8 cellular contexts compared by ENCODE assay signal in the genomic region with DNA sequence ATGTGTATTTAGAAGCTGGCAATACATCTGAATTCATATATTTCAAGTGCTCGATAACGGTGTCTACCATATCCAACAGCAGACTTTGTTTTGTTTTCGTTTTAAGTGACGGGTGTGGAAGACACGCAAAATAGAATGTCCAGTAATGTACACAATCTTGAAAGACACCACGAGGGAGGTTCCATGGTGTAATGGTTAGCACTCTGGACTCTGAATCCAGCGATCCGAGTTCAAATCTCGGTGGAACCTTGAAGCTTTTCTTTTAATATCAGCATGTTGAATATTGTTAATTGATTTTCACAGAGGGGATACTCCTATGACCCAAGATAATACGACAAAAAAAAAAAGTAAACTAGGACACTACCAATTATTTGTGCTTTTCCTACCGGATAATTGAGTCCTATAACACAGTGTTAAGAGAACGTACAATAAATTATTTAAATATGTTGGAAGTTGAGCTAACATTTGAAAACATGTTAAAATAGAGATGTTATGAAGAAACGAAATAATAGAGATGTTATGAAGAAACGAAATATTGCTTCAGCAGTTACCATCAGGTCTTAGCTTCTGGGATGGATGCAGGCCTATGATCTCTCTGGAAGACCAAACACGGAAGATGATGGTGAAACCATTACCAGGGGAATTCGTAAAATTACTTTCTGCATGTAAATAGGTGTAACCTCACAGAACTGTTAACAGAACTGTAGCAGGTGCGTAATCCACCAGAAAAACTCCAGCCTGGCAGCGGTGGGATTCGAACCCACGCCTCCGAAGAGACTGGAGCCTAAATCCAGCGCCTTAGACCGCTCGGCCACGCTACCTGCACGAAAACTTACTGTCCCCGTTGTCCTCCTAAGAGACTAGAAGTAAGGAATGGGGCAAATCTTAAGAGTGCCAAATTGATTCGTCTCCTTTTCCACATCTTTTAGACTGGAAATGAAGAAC. TPM values are rescaled to one million over a fixed set of nuclear protein-coding genes. Genes with fewer than 3 reads are reported as not detected.
A peak's percentile ranks its signal among the peaks of the same experiment; 100 is the strongest.
DNase-seq lines count a peak whose midpoint lies in the region; ATAC-seq and TF ChIP-seq lines count a peak whose summit lies in the region.

No MANE protein-coding gene starts in this region.

- no peaks in the 10 kb centered on the region for H3K36me3 Mint-ChIP-seq in dendritic cell treated with granulocyte-macrophage colony-stimulating factor and Interleukin-4, amounts not matched to agents 40 ng/mL and 50 ng/mL, for 4 days (ENCODE audit: low read depth)

- peak overlapping the region; percentile 86 for H3K4me3 ChIP-seq in GM12865 (ENCODE audit: low read depth, low read length)
- no peak overlapping the region for H3K4me3 ChIP-seq in lower leg skin (ENCODE audit: low read depth, poor library complexity, severe bottlenecking)

- TF ChIP-seq POLR2A in lower leg skin (IDR thresholded peaks at IDR 0.05): no peak

- peak overlapping the region; percentile 63 for H3K4me3 Mint-ChIP-seq in dendritic cell treated with granulocyte-macrophage colony-stimulating factor and Interleukin-4, amounts not matched to agents 40 ng/mL and 50 ng/mL, for 4 days

- H3K27ac Mint-ChIP-seq in dendritic cell treated with granulocyte-macrophage colony-stimulating factor and Interleukin-4, amounts not matched to agents 40 ng/mL and 50 ng/mL, for 4 days: no peak overlapping the region

- H3K27me3 Mint-ChIP-seq in dendritic cell treated with granulocyte-macrophage colony-stimulating factor and Interleukin-4, amounts not matched to agents 40 ng/mL and 50 ng/mL, for 4 days: peaks cover 83% of the 10 kb centered on the region

- WGBS in lower leg skin, 2 donors: 1% methylated on average over 28 of the region's 28 CpGs

- TF ChIP-seq CTCF in GM12865 (IDR thresholded peaks at IDR 0.05; ENCODE audit: insufficient read depth, low read depth, low read length, missing control alignments): no peak
- TF ChIP-seq CTCF in lower leg skin (IDR thresholded peaks at IDR 0.05): peak in 1 of 3 donors; percentile 21

- no peaks in the 10 kb centered on the region for H3K9me3 Mint-ChIP-seq in dendritic cell treated with granulocyte-macrophage colony-stimulating factor and Interleukin-4, amounts not matched to agents 40 ng/mL and 50 ng/mL, for 4 days

- DNase-seq in GM12865 (ENCODE audit: low read depth) (peak; percentile 95), NCI-H510A treated with DMSO at 0.1 percent for 48 hours (lab: John Stamatoyannopoulos, UW) (peak; percentile 97), lower leg skin (ENCODE audit: low spot score in 2 of 2) (peak; percentile 84 to 95)
- peak; percentile 97 for DNase-seq in activated CD4-positive, alpha-beta T cell treated with anti-CD3 and anti-CD28 coated beads for 48 hours
- DNase-seq in stimulated activated CD4-positive, alpha-beta T cell treated with anti-CD3 and anti-CD28 coated beads, Interleukin-4, amount 100 ng/mL, for 24 hours: peak; percentile 91

- intact Hi-C loops in dendritic cell treated with granulocyte-macrophage colony-stimulating factor and Interleukin-4, amounts not matched to agents 40 ng/mL and 50 ng/mL, for 4 days (cut with micrococcal nuclease): loop anchor here (2.0 to 5.0 kb wide), 4 partner anchors 19 to 58 kb away; no protein-coding TSS in a partner anchor
- intact Hi-C loops in lower leg skin (cut with DNase I; ENCODE audit: low total_unique reads): no loop called here

- ATAC-seq in HG03354 (IDR thresholded peaks at IDR 0.05; ENCODE audit: poor library complexity, severe bottlenecking, unreplicated experiment) (peak; percentile 32), GM21717 (IDR thresholded peaks at IDR 0.05; ENCODE audit: unreplicated experiment) (no peak)

- peaks cover 60% of the 10 kb centered on the region for H3K4me1 Mint-ChIP-seq in dendritic cell treated with granulocyte-macrophage colony-stimulating factor and Interleukin-4, amounts not matched to agents 40 ng/mL and 50 ng/mL, for 4 days (ENCODE audit: low read depth)

RNA-seq across cellular contexts. Expression of a gene that starts 1.5 kb away (rescaled TPM):
- total RNA-seq in lower leg skin: 100 to 1,000 TPM in 1 of 4 donors, 10 to 100 TPM in 3; 73.8 to 143 (median 88.2) TPM

RNA-seq across cellular contexts. Expression of a gene that starts 4.1 kb away (rescaled TPM):
- not detected for total RNA-seq in lower leg skin

RNA-seq across cellular contexts. Expression of a gene that starts 32.3 kb away (rescaled TPM):
- total RNA-seq in lower leg skin: 100 to 1,000 TPM; 131 to 246 (median 157) TPM

RNA-seq across cellular contexts. Expression of a gene that starts 32.4 kb away (rescaled TPM):
- total RNA-seq in lower leg skin: 100 to 1,000 TPM; 197 to 545 (median 266) TPM

RNA-seq across cellular contexts. Expression of a gene that starts 42.9 kb away (rescaled TPM):
- 10 to 100 TPM; 43.5 to 58.9 (median 49.3) TPM for total RNA-seq in lower leg skin
